In genomic region chr10:5835446-5836095, GRCh38 we compare ENCODE assay signal across 28 cellular contexts.
"Had no signal": no experiment of that assay in that cellular context is flagged by ENCODE, and none has a peak within 500 bp of the region (broad histone marks: within the 10 kb centered on the region; RNA-seq: fewer than 3 reads in every experiment).

No MANE protein-coding gene starts in this region.

- H3K79me2 ChIP-seq: parathyroid adenoma had no signal

- H3K27me3 Mint-ChIP-seq: activated T-cell treated with anti-CD3 and anti-CD28 coated beads, Interleukin-2, amount 50 U/mL, for 24 hours; central memory CD8-positive, alpha-beta T cell; stimulated activated naive CD8-positive, alpha-beta T cell treated with anti-CD3 and anti-CD28 coated beads, Interleukin-15, Interleukin-2, amounts not matched to agents 100 ng/mL and 50 ng/mL, for 24 hours had no signal

- DNase-seq: activated CD4-positive, alpha-beta T cell treated with anti-CD3 and anti-CD28 coated beads for 36 hours; activated CD4-positive, alpha-beta T cell treated with anti-CD3 and anti-CD28 coated beads, Interleukin-2, amount 50 U/mL, for 4 hours; activated CD8-positive, alpha-beta memory T cell treated with anti-CD3 and anti-CD28 coated beads for 24 hours; activated CD8-positive, alpha-beta memory T cell treated with anti-CD3 and anti-CD28 coated beads, Interleukin-2, amount 50 U/mL, for 4 hours; activated naive CD4-positive, alpha-beta T cell; activated T-cell treated with anti-CD3 and anti-CD28 coated beads, Interleukin-2, amount 50 U/mL, for 24 hours; amniotic stem cell; colonic mucosa; effector memory CD8-positive, alpha-beta T cell; midbrain; right cardiac atrium; stimulated activated CD4-positive, alpha-beta T cell treated with anti-CD3 and anti-CD28 coated beads, Interleukin-12 subunit alpha, Interleukin-12 subunit beta, amount 100 ng/mL, for 4 hours; stimulated activated CD4-positive, alpha-beta T cell treated with anti-CD3 and anti-CD28 coated beads, Interleukin-4, amount 100 ng/mL, for 4 hours; substantia nigra; thyroid gland had no signal

- H3K9me3 Mint-ChIP-seq: activated T-cell treated with anti-CD3 and anti-CD28 coated beads, Interleukin-2, amount 50 U/mL, for 24 hours; activated T-helper 2 cell treated with anti-CD3 and anti-CD28 coated beads, Interferon-gamma antibody, Interleukin-2, Interleukin-4, amounts not matched to agents 10 μg/mL and 5 μg/mL and 100 μg/mL, durations not matched to agents 14 hours and 24 hours and 36 hours; central memory CD8-positive, alpha-beta T cell; effector memory CD8-positive, alpha-beta T cell; natural killer cell treated with Interleukin-12 subunit alpha and Interleukin-12 subunit beta and Interleukin-15 and Interleukin-18, amount 100 ng/mL, for 72 hours; stimulated activated naive CD8-positive, alpha-beta T cell treated with anti-CD3 and anti-CD28 coated beads, Interleukin-15, Interleukin-2, amounts not matched to agents 100 ng/mL and 50 ng/mL, for 24 hours; WTC11 had no signal

- FAIRE-seq: islet of Langerhans, TTC549 had no signal

- H3K27ac Mint-ChIP-seq: activated CD4-positive, alpha-beta T cell treated with anti-CD3 and anti-CD28 coated beads for 36 hours; activated naive CD8-positive, alpha-beta T cell; activated T-cell treated with anti-CD3 and anti-CD28 coated beads, Interleukin-2, amount 50 U/mL, for 24 hours; activated T-helper 2 cell treated with anti-CD3 and anti-CD28 coated beads, Interferon-gamma antibody, Interleukin-2, Interleukin-4, amounts not matched to agents 10 μg/mL and 5 μg/mL and 100 μg/mL, durations not matched to agents 14 hours and 24 hours and 36 hours; effector memory CD8-positive, alpha-beta T cell; natural killer cell treated with Interleukin-12 subunit alpha and Interleukin-12 subunit beta and Interleukin-15 and Interleukin-18, amount 100 ng/mL, for 72 hours; stimulated activated naive CD8-positive, alpha-beta T cell treated with anti-CD3 and anti-CD28 coated beads, Interleukin-15, Interleukin-2, amounts not matched to agents 100 ng/mL and 50 ng/mL, for 24 hours; WTC11 had no signal

- H3K4me3 Mint-ChIP-seq: activated CD4-positive, alpha-beta T cell treated with anti-CD3 and anti-CD28 coated beads for 36 hours; activated naive CD8-positive, alpha-beta T cell; activated T-cell treated with anti-CD3 and anti-CD28 coated beads, Interleukin-2, amount 50 U/mL, for 24 hours; central memory CD8-positive, alpha-beta T cell; effector memory CD8-positive, alpha-beta T cell; natural killer cell treated with Interleukin-12 subunit alpha and Interleukin-12 subunit beta and Interleukin-15 and Interleukin-18, amount 100 ng/mL, for 72 hours; stimulated activated naive CD8-positive, alpha-beta T cell treated with anti-CD3 and anti-CD28 coated beads, Interleukin-15, Interleukin-2, amounts not matched to agents 100 ng/mL and 50 ng/mL, for 24 hours; WTC11 had no signal

- H3K4me1 ChIP-seq: breast epithelium, colonic mucosa, gastroesophageal sphincter, parathyroid adenoma, thyroid gland had no signal

- H3K9me3 ChIP-seq: breast epithelium, colonic mucosa, esophagus muscularis mucosa, gastroesophageal sphincter, thyroid gland had no signal

- H3K9ac ChIP-seq: parathyroid adenoma had no signal

- ATAC-seq: activated CD4-positive, alpha-beta T cell treated with anti-CD3 and anti-CD28 coated beads for 36 hours; effector memory CD8-positive, alpha-beta T cell; gastroesophageal sphincter; right cardiac atrium; WTC11 had no signal

- H3K27me3 ChIP-seq: breast epithelium, colonic mucosa, dorsolateral prefrontal cortex, gastroesophageal sphincter, thyroid gland had no signal

- H3K36me3 Mint-ChIP-seq: activated naive CD8-positive, alpha-beta T cell; natural killer cell treated with Interleukin-12 subunit alpha and Interleukin-12 subunit beta and Interleukin-15 and Interleukin-18, amount 100 ng/mL, for 72 hours; WTC11 had no signal

- H3K36me3 ChIP-seq: breast epithelium, colonic mucosa, esophagus muscularis mucosa, gastroesophageal sphincter, thyroid gland had no signal

- H3K4me1 Mint-ChIP-seq: activated CD4-positive, alpha-beta T cell treated with anti-CD3 and anti-CD28 coated beads for 36 hours; central memory CD8-positive, alpha-beta T cell; WTC11 had no signal

- H3K27ac ChIP-seq: breast epithelium, colonic mucosa, dorsolateral prefrontal cortex, esophagus muscularis mucosa, gastroesophageal sphincter, parathyroid adenoma, thyroid gland had no signal

- H3K4me3 ChIP-seq: breast epithelium, colonic mucosa, dorsolateral prefrontal cortex, esophagus muscularis mucosa, gastroesophageal sphincter, thyroid gland had no signal

- H2AFZ ChIP-seq: parathyroid adenoma had no signal
